In genomic region chr12:19885092-19885813, GRCh38 we compare ENCODE assay signal across 19 cellular contexts.
A peak's percentile ranks its signal among the peaks of the same experiment; 100 is the strongest.
DNase-seq lines count a peak whose midpoint lies in the region; TF ChIP-seq lines count a peak whose summit lies in the region.
"Had no signal": no experiment of that assay in that cellular context is flagged by ENCODE, and none has a peak within 500 bp of the region (broad histone marks: within the 10 kb centered on the region; RNA-seq: fewer than 3 reads in every experiment).

No MANE protein-coding gene starts in this region.

- intact Hi-C loops in tibial artery (cut with DNase I; ENCODE audit: low total_unique reads): no loop called here

- TF ChIP-seq CTCF in fibroblast of villous mesenchyme (IDR thresholded peaks at IDR 0.05; ENCODE audit: insufficient read depth, low read depth, low read length) (no peak), tibial artery (IDR thresholded peaks at IDR 0.05) (no peak)

- H3K4me3 ChIP-seq in fibroblast of villous mesenchyme (ENCODE audit: low read depth, low read length) (no peak overlapping the region), tibial artery (no peak overlapping the region)
- H3K4me3 ChIP-seq: body of pancreas, mucosa of descending colon had no signal

- DNase-seq in astrocyte of the hippocampus (ENCODE audit: low read depth, low spot score) (peak; percentile 48), fibroblast of villous mesenchyme (ENCODE audit: low read depth) (peak; percentile 30), medulla oblongata (ENCODE audit: extremely low spot score) (peak; percentile 37), tibial artery (no peak), DMS 273 treated with DMSO at 0.1 percent for 48 hours (lab: John Stamatoyannopoulos, UW) (no peak), LoVo (ENCODE audit: low spot score) (no peak), kidney glomerular epithelial cell (lab: John Stamatoyannopoulos, UW) (no peak)
- no peak for DNase-seq in activated T-cell treated with anti-CD3 and anti-CD28 coated beads, Interleukin-2, amount 50 U/mL, for 48 hours
- DNase-seq: activated CD4-positive, alpha-beta T cell treated with anti-CD3 and anti-CD28 coated beads, Interleukin-2, amount 10 ng/mL, durations not matched to agents 24 days and 14 days; activated CD8-positive, alpha-beta memory T cell treated with anti-CD3 and anti-CD28 coated beads, Interleukin-2, amount 50 U/mL, for 4 hours; activated naive CD4-positive, alpha-beta T cell treated with Interleukin-2 at 50 U/mL for 16 hours; body of pancreas; EL; erythroblast; NCI-H187 treated with DMSO at 0.1 percent for 48 hours; NCI-H510A treated with DMSO at 0.1 percent for 48 hours; occipital lobe; stimulated activated CD4-positive, alpha-beta T cell treated with anti-CD3 and anti-CD28 coated beads, Interleukin-4, amount 100 ng/mL, for 1 hour had no signal

- no peaks in the 10 kb centered on the region for H3K36me3 ChIP-seq in tibial artery

- no peaks in the 10 kb centered on the region for H3K27me3 ChIP-seq in tibial artery
- H3K27me3 ChIP-seq: body of pancreas had no signal

- H3K4me1 ChIP-seq in tibial artery: peaks cover 0 to 86% (median 36%) of the 10 kb centered on the region in 4 donors
- H3K4me1 ChIP-seq: body of pancreas had no signal

- H3K9me3 ChIP-seq in tibial artery: no peaks in the 10 kb centered on the region
- H3K9me3 ChIP-seq: body of pancreas, mucosa of descending colon had no signal

- H3K27ac ChIP-seq in tibial artery: peak overlapping the region; percentile 71 to 85
- H3K27ac ChIP-seq: body of pancreas had no signal

Comparison
In these comparisons a context has a peak if more than half of its experiments do, and no peak if none do; other contexts are left out.
1. DNase-seq: peak in astrocyte of the hippocampus (single experiment), fibroblast of villous mesenchyme (single experiment) and medulla oblongata (single experiment); none in tibial artery (0 of 2), DMS 273 treated with DMSO at 0.1 percent for 48 hours (single experiment), activated T-cell treated with anti-CD3 and anti-CD28 coated beads, Interleukin-2, amount 50 U/mL, for 48 hours (0 of 2), LoVo (single experiment) and kidney glomerular epithelial cell (single experiment).